16 cellular contexts compared by ENCODE assay signal in genomic region chr14:72387727-72388126, GRCh38.
"Had no signal": no experiment of that assay in that cellular context is flagged by ENCODE, and none has a peak within 500 bp of the region (broad histone marks: within the 10 kb centered on the region; RNA-seq: fewer than 3 reads in every experiment).

No MANE protein-coding gene starts in this region.

- FAIRE-seq: keratinocyte had no signal

- DNase-seq: effector memory CD8-positive, alpha-beta T cell; foreskin fibroblast; immature natural killer cell; left cardiac atrium; mesendoderm; naive thymus-derived CD4-positive, alpha-beta T cell; nephron progenitor cell; psoas muscle; retina; right lobe of liver; stimulated activated CD4-positive, alpha-beta T cell treated with anti-CD3 and anti-CD28 coated beads, Interleukin-4, amount 100 ng/mL, for 1 hour; stimulated activated CD8-positive, alpha-beta memory T cell treated with anti-CD3 and anti-CD28 coated beads, Interleukin-4, amount 100 ng/mL, for 48 hours; stimulated activated naive CD8-positive, alpha-beta T cell treated with anti-CD3 and anti-CD28 coated beads, Interleukin-15, Interleukin-2, amounts not matched to agents 100 U/mL and 50 U/mL, for 24 hours; thyroid gland; uterus had no signal
